13 cellular contexts compared by ENCODE assay signal in genomic region chr2:2244508-2244907, GRCh38.
DNase-seq lines count a peak whose midpoint lies in the region; ATAC-seq and TF ChIP-seq lines count a peak whose summit lies in the region.
"Had no signal": no experiment of that assay in that cellular context is flagged by ENCODE, and none has a peak within 500 bp of the region (broad histone marks: within the 10 kb centered on the region; RNA-seq: fewer than 3 reads in every experiment).

No MANE protein-coding gene starts in this region.

- intact Hi-C loops in PC-9 (cut with micrococcal nuclease; ENCODE audit: unreplicated experiment): no loop called here

- no peak overlapping the region for H3K27ac Mint-ChIP-seq in osteocyte (ENCODE audit: unreplicated experiment)
- H3K27ac Mint-ChIP-seq: B cell; CD8-positive, alpha-beta memory T cell had no signal

- H3K27ac ChIP-seq in BLaER1 (no peak overlapping the region), PC-9 (no peak overlapping the region), MM.1S (ENCODE audit: low read length) (no peak overlapping the region)

- no peak for ATAC-seq in stimulated activated naive CD8-positive, alpha-beta T cell treated with anti-CD3 and anti-CD28 coated beads, Interleukin-15, Interleukin-2, amounts not matched to agents 100 U/mL and 50 U/mL, for 24 hours

- TF ChIP-seq CTCF in osteocyte (IDR thresholded peaks at IDR 0.05): no peak
- TF ChIP-seq CTCF in PC-9 (conservative IDR thresholded peaks at IDR 0.05): no peak
- no peak for TF ChIP-seq CTCF in MM.1S (IDR thresholded peaks at IDR 0.05; ENCODE audit: low read length)

- no peak overlapping the region for H3K4me3 Mint-ChIP-seq in osteocyte (ENCODE audit: unreplicated experiment)
- H3K4me3 Mint-ChIP-seq: B cell; CD8-positive, alpha-beta memory T cell had no signal

- H3K79me2 ChIP-seq in PC-9 (ENCODE audit: low read depth) (no peaks in the 10 kb centered on the region), MM.1S (ENCODE audit: low read length) (no peaks in the 10 kb centered on the region)

- H3K9me2 ChIP-seq in PC-9 (ENCODE audit: insufficient read depth): no peaks in the 10 kb centered on the region
- no peaks in the 10 kb centered on the region for H3K9me2 ChIP-seq in MM.1S (replicated peaks; ENCODE audit: insufficient read depth, low read length)

- POLR2A ChIA-PET in PC-9 (lab: Charles Lee; ENCODE audit: unreplicated experiment): interaction anchor here (0.6 kb wide), 1 partner anchor 12 kb away, joined by 6 read pairs; no protein-coding TSS in a partner anchor

- DNase-seq in NCI-H1092 (lab: John Stamatoyannopoulos, UW): peak; percentile 25
- DNase-seq in RPMI8226: peak; percentile 8
- DNase-seq in osteocyte (ENCODE audit: extremely low spot score, unreplicated experiment): peak; percentile 49
- DNase-seq in PC-9: no peak
- no peak for DNase-seq in stimulated activated naive CD8-positive, alpha-beta T cell treated with anti-CD3 and anti-CD28 coated beads, Interleukin-15, Interleukin-2, amounts not matched to agents 100 U/mL and 50 U/mL, for 24 hours
- no peak for DNase-seq in MM.1S
- DNase-seq: Caco-2; CD8-positive, alpha-beta memory T cell; DND-41; GF-D8 had no signal

- H3K4me2 ChIP-seq in BLaER1 (peak overlapping the region; percentile 31), PC-9 (no peak overlapping the region), MM.1S (ENCODE audit: low read depth, low read length) (no peak overlapping the region)

- no TSS peak for BruUV-seq in PC-9 (replicated peaks; lab: Mats Ljungman, UMichigan)

- no peaks in the 10 kb centered on the region for H3K27me3 ChIP-seq in BLaER1
- H3K27me3 ChIP-seq in PC-9 (ENCODE audit: insufficient read depth, low read depth): peaks cover 25% of the 10 kb centered on the region
- H3K27me3 ChIP-seq in MM.1S (replicated peaks; ENCODE audit: insufficient read depth, low read length): no peaks in the 10 kb centered on the region

- H3K9me3 Mint-ChIP-seq in osteocyte (ENCODE audit: unreplicated experiment): no peaks in the 10 kb centered on the region

- H3K4me1 Mint-ChIP-seq in osteocyte (ENCODE audit: unreplicated experiment): no peaks in the 10 kb centered on the region
- H3K4me1 Mint-ChIP-seq: B cell; CD8-positive, alpha-beta memory T cell had no signal

- H3K36me3 ChIP-seq in BLaER1 (no peaks in the 10 kb centered on the region), PC-9 (ENCODE audit: low read depth) (no peaks in the 10 kb centered on the region), MM.1S (replicated peaks; ENCODE audit: insufficient read depth, low read length) (no peaks in the 10 kb centered on the region)
- H3K36me3 ChIP-seq: HAP-1 had no signal

- H3K4me1 ChIP-seq in BLaER1 (peaks cover 11% of the 10 kb centered on the region), PC-9 (replicated peaks; ENCODE audit: insufficient read depth) (no peaks in the 10 kb centered on the region), MM.1S (ENCODE audit: low read length) (no peaks in the 10 kb centered on the region)
- H3K4me1 ChIP-seq: Caco-2, HAP-1 had no signal

- CTCF ChIA-PET in PC-9 (lab: Charles Lee): no interaction called here

- H3K9ac ChIP-seq in BLaER1 (no peak overlapping the region), MM.1S (ENCODE audit: low read length) (no peak overlapping the region)

- H3K9me3 ChIP-seq in BLaER1 (no peaks in the 10 kb centered on the region), PC-9 (ENCODE audit: insufficient read depth, low read depth) (no peaks in the 10 kb centered on the region), MM.1S (replicated peaks; ENCODE audit: insufficient read depth, low read length) (no peaks in the 10 kb centered on the region)
- H3K9me3 ChIP-seq: Caco-2, HAP-1 had no signal

- H2AFZ ChIP-seq in PC-9 (no peak overlapping the region), MM.1S (ENCODE audit: low read length) (no peak overlapping the region)

- no peaks in the 10 kb centered on the region for H3K36me3 Mint-ChIP-seq in osteocyte (ENCODE audit: unreplicated experiment)
- H3K36me3 Mint-ChIP-seq: CD8-positive, alpha-beta memory T cell had no signal

- no peaks in the 10 kb centered on the region for H4K20me1 ChIP-seq in BLaER1
- no peaks in the 10 kb centered on the region for H4K20me1 ChIP-seq in PC-9 (ENCODE audit: insufficient read depth)
- H4K20me1 ChIP-seq in MM.1S (ENCODE audit: insufficient read depth, low read length): no peaks in the 10 kb centered on the region

- H3F3A ChIP-seq in PC-9 (ENCODE audit: insufficient read depth, low read depth) (no peaks in the 10 kb centered on the region), MM.1S (ENCODE audit: insufficient read depth, low read length) (no peaks in the 10 kb centered on the region)

- no peak overlapping the region for H3K4me3 ChIP-seq in BLaER1
- H3K4me3 ChIP-seq in PC-9: no peak overlapping the region
- H3K4me3 ChIP-seq in MM.1S (ENCODE audit: low read length): no peak overlapping the region
- H3K4me3 ChIP-seq: HAP-1 had no signal

- H3K27me3 Mint-ChIP-seq in osteocyte (ENCODE audit: unreplicated experiment): peaks cover 2% of the 10 kb centered on the region
- H3K27me3 Mint-ChIP-seq: B cell had no signal

Comparison
In these comparisons a context has a peak if more than half of its experiments do, and no peak if none do; other contexts are left out.
1. DNase-seq: peak in NCI-H1092 (single experiment), RPMI8226 (single experiment) and osteocyte (single experiment); none in PC-9 (0 of 2), stimulated activated naive CD8-positive, alpha-beta T cell treated with anti-CD3 and anti-CD28 coated beads, Interleukin-15, Interleukin-2, amounts not matched to agents 100 U/mL and 50 U/mL, for 24 hours (single experiment) and MM.1S (single experiment).